9 cellular contexts compared by ENCODE assay signal in the genomic region with DNA sequence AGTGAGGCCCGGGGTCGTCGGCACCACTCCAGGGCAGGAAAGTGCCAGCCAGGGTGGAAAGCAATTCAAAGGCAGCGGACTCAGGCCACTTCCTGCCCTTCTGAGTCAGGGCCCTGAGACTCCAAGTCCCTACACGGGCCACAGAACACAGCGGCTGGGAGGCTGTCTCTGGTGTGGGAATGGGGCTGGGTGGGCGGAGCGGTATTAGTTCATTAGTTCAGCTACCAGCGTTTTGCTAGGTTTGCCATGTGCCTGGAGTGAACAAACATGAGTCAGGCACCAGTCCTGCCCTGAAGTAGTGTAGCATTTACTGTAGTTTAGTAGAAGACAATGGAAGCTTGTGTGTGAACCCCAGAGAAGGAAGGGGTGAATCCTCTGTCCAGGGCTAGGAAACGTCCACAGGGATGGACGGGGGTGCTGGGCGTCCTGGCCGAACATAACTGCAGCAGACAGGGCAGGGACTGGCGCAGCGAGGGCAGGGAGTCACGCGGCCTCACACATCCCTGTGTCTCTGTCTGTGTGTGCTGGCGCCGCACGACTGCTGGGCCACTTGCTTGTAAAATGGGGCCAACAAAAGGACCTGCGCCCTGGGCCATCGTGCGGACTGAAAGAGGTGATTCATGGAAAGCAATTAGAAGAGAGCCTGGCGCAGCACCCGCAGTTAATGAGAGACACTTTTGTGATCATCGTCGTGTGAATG.
DNase-seq lines count a peak whose midpoint lies in the region; ATAC-seq, FAIRE-seq and TF ChIP-seq lines count a peak whose summit lies in the region.
"Had no signal": no experiment of that assay in that cellular context is flagged by ENCODE, and none has a peak within 500 bp of the region (broad histone marks: within the 10 kb centered on the region; RNA-seq: fewer than 3 reads in every experiment).

No MANE protein-coding gene starts in this region.

- H3F3A ChIP-seq in GM23248 (ENCODE audit: insufficient read depth), result peaks cover 3% of the 10 kb centered on the region; the same call in 1 of the 2 replicates

- in situ Hi-C loops in GM23248 (cut with MboI), result no loop called here

- H3K79me2 ChIP-seq in GM23248 (ENCODE audit: insufficient read depth) (no peaks in the 10 kb centered on the region), endothelial cell of umbilical vein (ENCODE audit: control insufficient read depth, insufficient read depth, low read length) (no peaks in the 10 kb centered on the region)
- H3K79me2 ChIP-seq: parathyroid adenoma had no signal

- H2AFZ ChIP-seq in GM23248, result no peak overlapping the region
- peak overlapping the region; percentile 11 for H2AFZ ChIP-seq in endothelial cell of umbilical vein (ENCODE audit: low read depth, low read length)
- H2AFZ ChIP-seq: parathyroid adenoma had no signal

- H4K20me1 ChIP-seq in GM23248 (ENCODE audit: insufficient read depth) (no peaks in the 10 kb centered on the region), endothelial cell of umbilical vein (replicated peaks; ENCODE audit: control insufficient read depth, extremely low read depth, insufficient read depth, low read length) (no peaks in the 10 kb centered on the region)

- no peak for TF ChIP-seq CTCF in endothelial cell of umbilical vein (IDR thresholded peaks at IDR 0.05; ENCODE audit: extremely low read depth in 1 of 2, insufficient read depth in 1 of 2, low read depth in 1 of 2, low read length in 2 of 2)

- H3K36me3 ChIP-seq in GM23248 (ENCODE audit: low read depth) (no peaks in the 10 kb centered on the region), endothelial cell of umbilical vein (ENCODE audit: control insufficient read depth in 2 of 2, extremely low read depth in 1 of 2, insufficient read depth in 2 of 2, low read length in 2 of 2) (no peaks in the 10 kb centered on the region)

- H3K4me2 ChIP-seq in GM23248 (ENCODE audit: unreplicated experiment) (no peak overlapping the region), endothelial cell of umbilical vein (ENCODE audit: insufficient read depth, low read length) (no peak overlapping the region)

- no peak for TF ChIP-seq POLR2A in endothelial cell of umbilical vein (IDR thresholded peaks at IDR 0.05; ENCODE audit: low read depth, low read length)

- H3K9me3 Mint-ChIP-seq in stimulated activated naive CD8-positive, alpha-beta T cell treated with anti-CD3 and anti-CD28 coated beads, Interleukin-15, amount 100 ng/mL, for 72 hours, result no peaks in the 10 kb centered on the region

- H3K27me3 ChIP-seq in GM23248 (replicated peaks; ENCODE audit: insufficient read depth) (0 out of 2 replicates have a peak, but pooled peaks cover 7% of the 10 kb centered on the region), endothelial cell of umbilical vein (ENCODE audit: control insufficient read depth in 2 of 2, insufficient read depth in 2 of 2, low read length in 2 of 2) (no peaks in the 10 kb centered on the region)

- no peak for ATAC-seq in stimulated activated naive CD8-positive, alpha-beta T cell treated with anti-CD3 and anti-CD28 coated beads, Interleukin-15, amount 100 ng/mL, for 72 hours
- no peak for ATAC-seq in GM19463 (IDR thresholded peaks at IDR 0.05; ENCODE audit: unreplicated experiment)
- ATAC-seq in HG02610 (IDR thresholded peaks at IDR 0.05; ENCODE audit: unreplicated experiment), result no peak

- CTCF ChIA-PET in endothelial cell of umbilical vein (lab: Charles Lee), result interaction anchor here (1.5 to 6.4 kb wide), 6 partner anchors 9 to 972 kb away, joined by 3 to 149 read pairs (median 8); no protein-coding TSS in a partner anchor

- BruUV-seq in endothelial cell of umbilical vein (replicated peaks; lab: Mats Ljungman, UMichigan), result no TSS peak

- H3K9me3 ChIP-seq in GM23248 (ENCODE audit: low read depth), result no peaks in the 10 kb centered on the region
- no peaks in the 10 kb centered on the region for H3K9me3 ChIP-seq in endothelial cell of umbilical vein (replicated peaks; ENCODE audit: control insufficient read depth, insufficient read depth, low read length)

- H3K4me1 ChIP-seq in GM23248 (ENCODE audit: insufficient read depth) (peaks cover 14% of the 10 kb centered on the region), endothelial cell of umbilical vein (ENCODE audit: control insufficient read depth, extremely low read depth, insufficient read depth, low read length) (peaks cover 21% of the 10 kb centered on the region)

- H3K9ac ChIP-seq in GM23248 (no peak overlapping the region; the same call in 1 of the 2 replicates), endothelial cell of umbilical vein (replicated peaks; ENCODE audit: extremely low read depth, insufficient read depth, low read length) (no peak overlapping the region)
- H3K9ac ChIP-seq: parathyroid adenoma had no signal

- H3K4me3 ChIP-seq in GM23248 (no peak overlapping the region), endothelial cell of umbilical vein (replicated peaks in 1 of 3; ENCODE audit: insufficient read depth in 1 of 3, low read depth in 1 of 3, low read length in 3 of 3) (no peak overlapping the region)

- peaks cover 16% of the 10 kb centered on the region for H3K27me3 Mint-ChIP-seq in stimulated activated naive CD8-positive, alpha-beta T cell treated with anti-CD3 and anti-CD28 coated beads, Interleukin-15, amount 100 ng/mL, for 72 hours

- peaks cover 15% of the 10 kb centered on the region for H3K4me1 Mint-ChIP-seq in stimulated activated naive CD8-positive, alpha-beta T cell treated with anti-CD3 and anti-CD28 coated beads, Interleukin-15, amount 100 ng/mL, for 72 hours

- H3K27ac Mint-ChIP-seq in stimulated activated naive CD8-positive, alpha-beta T cell treated with anti-CD3 and anti-CD28 coated beads, Interleukin-15, amount 100 ng/mL, for 72 hours, result no peak overlapping the region

- DNase-seq in GM23248, result peak; percentile 96
- peak; percentile 70 for DNase-seq in NCI-H345 (lab: John Stamatoyannopoulos, UW)
- DNase-seq in endothelial cell of umbilical vein (ENCODE audit: low read depth, low spot score), result peak; percentile 84
- DNase-seq in renal cortical epithelial cell (ENCODE audit: low read depth), result peak; percentile 97
- DNase-seq in stimulated activated naive CD8-positive, alpha-beta T cell treated with anti-CD3 and anti-CD28 coated beads, Interleukin-15, amount 100 ng/mL, for 72 hours, result no peak
- DNase-seq: activated CD8-positive, alpha-beta memory T cell treated with anti-CD3 and anti-CD28 coated beads, Interleukin-2, amount 50 U/mL, for 4 hours had no signal

- H3K4me3 Mint-ChIP-seq in stimulated activated naive CD8-positive, alpha-beta T cell treated with anti-CD3 and anti-CD28 coated beads, Interleukin-15, amount 100 ng/mL, for 72 hours, result no peak overlapping the region

- POLR2A ChIA-PET in endothelial cell of umbilical vein (lab: Charles Lee), result no interaction called here

- H3K9me1 ChIP-seq in endothelial cell of umbilical vein (replicated peaks; ENCODE audit: control insufficient read depth, extremely low read depth, insufficient read depth, low read length), result no peaks in the 10 kb centered on the region

- dilution Hi-C loops in endothelial cell of umbilical vein (cut with MboI; ENCODE audit: extremely low pct_ligation_motif_present, low sequenced_read_pairs), result no loop called here

- H3K9me2 ChIP-seq in GM23248 (ENCODE audit: insufficient read depth), result no peaks in the 10 kb centered on the region

- intact Hi-C loops in endothelial cell of umbilical vein (cut with micrococcal nuclease), result loop anchor here (5.0 kb wide), 1 partner anchor 353 kb away; no protein-coding TSS in a partner anchor

- WGBS in GM23248 (ENCODE audit: low coverage in 1 of 2, low lambda C conversion rate in 2 of 2, missing lambda C conversion rate in 2 of 2), 2 experiments, result 64 to 66% methylated on average over 27 of the region's 27 CpGs

- peak; percentile 84 for FAIRE-seq in endothelial cell of umbilical vein (lab: Jason Lieb, UNC)

- H3K27ac ChIP-seq in GM23248 (peak overlapping the region; percentile 24), endothelial cell of umbilical vein (ENCODE audit: insufficient read depth, low read depth, low read length) (no peak overlapping the region)
- H3K27ac ChIP-seq: parathyroid adenoma had no signal

TF ChIP-seq in endothelial cell of umbilical vein, 7 proteins besides CTCF, POLR2A, EP300 and RAD21:
- TF ChIP-seq MYC (IDR thresholded peaks at IDR 0.05; ENCODE audit: low read depth, low read length) (peak; percentile 10), FOS (IDR thresholded peaks at IDR 0.05; ENCODE audit: borderline replicate concordance, insufficient read depth, low read length) (peak; percentile 70), EZH2 (IDR thresholded peaks at IDR 0.05; ENCODE audit: borderline replicate concordance, low read depth, low read length, severe bottlenecking) (no peak)

Comparison
In these comparisons a context has a peak if more than half of its experiments do, and no peak if none do; other contexts are left out.
1. DNase-seq: peak in GM23248 (single experiment), NCI-H345 (single experiment), endothelial cell of umbilical vein (single experiment) and renal cortical epithelial cell (single experiment); none in stimulated activated naive CD8-positive, alpha-beta T cell treated with anti-CD3 and anti-CD28 coated beads, Interleukin-15, amount 100 ng/mL, for 72 hours (0 of 2).